Comparison of ENCODE assay signal across 9 cellular contexts in genomic region chr19:57141699-57142098, GRCh38. TPM values are rescaled to one million over a fixed set of nuclear protein-coding genes. Genes with fewer than 3 reads are reported as not detected.
"Had no signal": no experiment of that assay in that cellular context is flagged by ENCODE, and none has a peak within 500 bp of the region (broad histone marks: within the 10 kb centered on the region; RNA-seq: fewer than 3 reads in every experiment).

No MANE protein-coding gene starts in this region.

- H3K4me2 ChIP-seq: GM23338 had no signal

- H2AFZ ChIP-seq: GM23338 had no signal

- DNase-seq: H9, HCEC 1CT, KG1 had no signal

- H3K4me3 ChIP-seq: GM23338, K562 had no signal

- H3K27ac ChIP-seq: HL-60 had no signal

- ATAC-seq: GM23338, HepG2, K562 had no signal

RNA-seq across cellular contexts. Expression of gene ZIM3, which starts 3.3 kb away (rescaled TPM):
- polyA plus RNA-seq: GM23338, H1, HepG2, IgD-negative memory B cell, K562 had no signal

RNA-seq across cellular contexts. Expression of gene USP29, which starts 21.9 kb away (rescaled TPM):
- polyA plus RNA-seq: GM23338, H1, HepG2, IgD-negative memory B cell, K562 had no signal

RNA-seq across cellular contexts. Expression of gene DUXA, which starts 25.6 kb away (rescaled TPM):
- polyA plus RNA-seq: GM23338, H1, HepG2, IgD-negative memory B cell, K562 had no signal
